ENCODE assay signal across 16 cellular contexts in the genomic region with DNA sequence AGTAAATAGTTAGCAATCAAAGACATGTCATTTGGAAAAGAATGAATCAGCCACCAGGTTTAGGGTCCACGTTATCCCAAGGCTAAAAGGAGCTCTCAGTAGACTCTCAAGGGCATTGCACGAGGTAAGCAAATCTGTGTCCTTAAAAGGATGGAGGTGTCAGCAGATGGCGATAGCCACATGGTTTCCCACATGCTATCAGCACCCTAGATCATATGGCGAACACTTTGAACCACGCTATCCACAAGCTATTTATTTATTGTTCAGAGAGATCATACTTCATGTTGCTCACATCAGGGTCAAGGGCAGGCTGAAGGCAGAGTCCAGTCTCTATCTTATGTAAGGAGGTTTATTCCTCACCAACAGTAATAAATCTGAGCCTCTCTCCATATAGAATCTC. TPM values are rescaled to one million over a fixed set of nuclear protein-coding genes. Genes with fewer than 3 reads are reported as not detected.
DNase-seq lines count a peak whose midpoint lies in the region; ATAC-seq and TF ChIP-seq lines count a peak whose summit lies in the region.
"Had no signal": no experiment of that assay in that cellular context is flagged by ENCODE, and none has a peak within 500 bp of the region (broad histone marks: within the 10 kb centered on the region; RNA-seq: fewer than 3 reads in every experiment).

No MANE protein-coding gene starts in this region.

- no peaks in the 10 kb centered on the region for H3K36me3 Mint-ChIP-seq in HFFc6 (ENCODE audit: low read depth)
- H3K36me3 Mint-ChIP-seq: CD8-positive, alpha-beta memory T cell had no signal

- peaks cover 13% of the 10 kb centered on the region for H3K27me3 ChIP-seq in RWPE2 (ENCODE audit: insufficient read depth, poor library complexity, severe bottlenecking)
- H3K27me3 ChIP-seq: left lung, pancreas had no signal

- H3K4me3 Mint-ChIP-seq in HFFc6, result no peak overlapping the region
- H3K4me3 Mint-ChIP-seq: CD8-positive, alpha-beta memory T cell; central memory CD8-positive, alpha-beta T cell had no signal

- DNase-seq in AG20443 (ENCODE audit: low spot score), result peak; percentile 19
- no peak for DNase-seq in HFFc6
- DNase-seq in RWPE2 (ENCODE audit: low spot score), result no peak
- peak; percentile 2 to 46 for DNase-seq in foreskin fibroblast
- no peak for DNase-seq in NOMO-1 treated with dmso at 0.1 percent for 144 hours (lab: John Stamatoyannopoulos, UW; ENCODE audit: unreplicated experiment)
- DNase-seq: activated CD4-positive, alpha-beta T cell treated with anti-CD3 and anti-CD28 coated beads, Interleukin-2, amount 50 U/mL, for 4 hours; activated gamma-delta T cell; CD8-positive, alpha-beta memory T cell; left lung; NCI-H526 treated with DMSO at 0.1 percent for 48 hours; pancreas had no signal

- no peaks in the 10 kb centered on the region; the same call in 1 of the 2 replicates for H3K27me3 Mint-ChIP-seq in HFFc6 (ENCODE audit: insufficient read depth)
- H3K27me3 Mint-ChIP-seq: central memory CD8-positive, alpha-beta T cell had no signal

- H3K4me1 Mint-ChIP-seq in HFFc6 (ENCODE audit: low read depth), result peaks cover 34% of the 10 kb centered on the region
- H3K4me1 Mint-ChIP-seq: CD8-positive, alpha-beta memory T cell; central memory CD8-positive, alpha-beta T cell had no signal

- ATAC-seq in RWPE2 (ENCODE audit: low read depth) (peak; percentile 52; the same call in 2 of the 3 replicates), HG02973 (IDR thresholded peaks at IDR 0.05; ENCODE audit: unreplicated experiment) (no peak), GM18502 (IDR thresholded peaks at IDR 0.05; ENCODE audit: poor library complexity, unreplicated experiment) (no peak), HG03520 (IDR thresholded peaks at IDR 0.05; ENCODE audit: unreplicated experiment) (no peak)
- ATAC-seq: K562, left lung, pancreas had no signal

- TF ChIP-seq CTCF in HFFc6 (IDR thresholded peaks at IDR 0.05) (peak; percentile 38), RWPE2 (IDR thresholded peaks at IDR 0.05; ENCODE audit: poor library complexity, severe bottlenecking) (peak; percentile 41), foreskin fibroblast (IDR thresholded peaks at IDR 0.05; ENCODE audit: low read depth, low read length) (peak; percentile 18)

- no peak overlapping the region for H3K4me3 ChIP-seq in RWPE2 (ENCODE audit: severe bottlenecking)
- no peak overlapping the region for H3K4me3 ChIP-seq in foreskin fibroblast (ENCODE audit: low read depth in 1 of 2, low read length in 2 of 2)
- H3K4me3 ChIP-seq: K562, left lung, pancreas had no signal

- no peak overlapping the region for H3K27ac Mint-ChIP-seq in HFFc6
- H3K27ac Mint-ChIP-seq: CD8-positive, alpha-beta memory T cell had no signal

- H3K9me3 ChIP-seq in RWPE2 (ENCODE audit: severe bottlenecking), result no peaks in the 10 kb centered on the region
- H3K9me3 ChIP-seq: left lung, pancreas had no signal

- no peaks in the 10 kb centered on the region for H3K4me1 ChIP-seq in RWPE2 (ENCODE audit: insufficient read depth, poor library complexity, severe bottlenecking)
- H3K4me1 ChIP-seq: left lung, pancreas had no signal

- no peak overlapping the region for H3K27ac ChIP-seq in RWPE2 (ENCODE audit: poor library complexity, severe bottlenecking)
- H3K27ac ChIP-seq: left lung, pancreas had no signal

- H3K36me3 ChIP-seq in RWPE2 (ENCODE audit: low read depth), result no peaks in the 10 kb centered on the region
- H3K36me3 ChIP-seq: left lung, pancreas had no signal

- H3K9me3 Mint-ChIP-seq in HFFc6, result no peaks in the 10 kb centered on the region

RNA-seq across cellular contexts. Expression of a gene that starts 43.7 kb away (rescaled TPM):
- 1 to 10 TPM in 4 of 6 experiments, under 1 TPM in 2; 0.26 to 6.6 (median 5.0) TPM for total RNA-seq in HFFc6 (2021; fragmentation: NEBNext Ultra II Directional; extraction: Animal tissue kit (Norgen Biotek cat#: 25700))
- total RNA-seq: CD8-positive, alpha-beta memory T cell; K562 had no signal

Comparison
In these comparisons a context has a peak if more than half of its experiments do, and no peak if none do; other contexts are left out.
1. DNase-seq: peak in AG20443 (single experiment) and foreskin fibroblast (2 of 2); none in HFFc6 (single experiment), RWPE2 (single experiment) and NOMO-1 treated with dmso at 0.1 percent for 144 hours (single experiment).
2. Peak in every context shown above with its lines, with median percentiles within 50 percentile points of each other: CTCF ChIP-seq.